Comparison of ENCODE assay signal across 1 cellular context in genomic region chr20:5156670-5157448, GRCh38.
TF ChIP-seq lines count a peak whose summit lies in the region.

No MANE protein-coding gene starts in this region.

TF ChIP-seq in HepG2, 621 proteins besides CTCF, POLR2A, EP300 and RAD21 (continued from another document and continues in another):
- TF ChIP-seq ZNF281 (CRISPR knock-in tag; IDR thresholded peaks at IDR 0.05; ENCODE audit: borderline replicate concordance): no peak; the same call in 1 of the 2 replicates
- no peak for TF ChIP-seq ZNF564 (CRISPR knock-in tag; IDR thresholded peaks at IDR 0.05)
- peak; percentile 10; the same call in 1 of the 2 replicates for TF ChIP-seq YEATS4 (CRISPR knock-in tag; IDR thresholded peaks at IDR 0.05; ENCODE audit: borderline replicate concordance)
- no peak for TF ChIP-seq ZNF333 (CRISPR knock-in tag; IDR thresholded peaks at IDR 0.05; ENCODE audit: borderline replicate concordance)
- TF ChIP-seq GFI1 (CRISPR knock-in tag; IDR thresholded peaks at IDR 0.05; ENCODE audit: borderline replicate concordance): no peak
- TF ChIP-seq ZNF614 (CRISPR knock-in tag; IDR thresholded peaks at IDR 0.05; ENCODE audit: borderline replicate concordance): peak; percentile 68
- TF ChIP-seq MATR3 (CRISPR knock-in tag; IDR thresholded peaks at IDR 0.05): no peak
- TF ChIP-seq GRHL1 (CRISPR knock-in tag; conservative IDR thresholded peaks at IDR 0.05): no peak
- TF ChIP-seq ZNF713 (CRISPR knock-in tag; IDR thresholded peaks at IDR 0.05): no peak
- no peak for TF ChIP-seq TFAP4 (IDR thresholded peaks at IDR 0.05; ENCODE audit: borderline replicate concordance, low read depth)
- TF ChIP-seq PRPF4 (IDR thresholded peaks at IDR 0.05; ENCODE audit: low read depth, low read length, poor library complexity, severe bottlenecking): no peak
- no peak for TF ChIP-seq TSC22D2 (CRISPR knock-in tag; IDR thresholded peaks at IDR 0.05; ENCODE audit: borderline replicate concordance)
- TF ChIP-seq ZNF543 (CRISPR knock-in tag; IDR thresholded peaks at IDR 0.05): no peak
- no peak for TF ChIP-seq ZNF607 (CRISPR knock-in tag; IDR thresholded peaks at IDR 0.05; ENCODE audit: borderline replicate concordance)
- no peak for TF ChIP-seq TRIM22 (IDR thresholded peaks at IDR 0.05)
- TF ChIP-seq MXD1 (CRISPR knock-in tag; IDR thresholded peaks at IDR 0.05): no peak
- no peak for TF ChIP-seq NFKB2 (CRISPR knock-in tag; IDR thresholded peaks at IDR 0.05; ENCODE audit: borderline replicate concordance)
- TF ChIP-seq HNF4G (IDR thresholded peaks at IDR 0.05; ENCODE audit: borderline replicate concordance, low read depth, low read length): peak; percentile 35; the same call in 1 of the 2 replicates
- peak; percentile 70; the same call in 1 of the 2 replicates for TF ChIP-seq HNF4G (CRISPR knock-in tag; IDR thresholded peaks at IDR 0.05; ENCODE audit: borderline replicate concordance, low read depth)
- TF ChIP-seq SIN3B (IDR thresholded peaks at IDR 0.05; ENCODE audit: low read length): no peak
- no peak for TF ChIP-seq MTERF4 (CRISPR knock-in tag; IDR thresholded peaks at IDR 0.05)
- TF ChIP-seq ETV5 (CRISPR knock-in tag; IDR thresholded peaks at IDR 0.05; ENCODE audit: borderline replicate concordance): peak; percentile 90; the same call in 1 of the 2 replicates
- no peak for TF ChIP-seq ZNF577 (CRISPR knock-in tag; IDR thresholded peaks at IDR 0.05; ENCODE audit: borderline replicate concordance, low read depth)
- TF ChIP-seq ZNF431 (CRISPR knock-in tag; IDR thresholded peaks at IDR 0.05; ENCODE audit: borderline replicate concordance, low read depth): no peak
- no peak for TF ChIP-seq ZNF282 (IDR thresholded peaks at IDR 0.05; ENCODE audit: partially characterized antibody)
- TF ChIP-seq ZNF704 (CRISPR knock-in tag; IDR thresholded peaks at IDR 0.05; ENCODE audit: borderline replicate concordance): no peak
- TF ChIP-seq FOXK2 (IDR thresholded peaks at IDR 0.05): no peak
- no peak for TF ChIP-seq RFX3 (CRISPR knock-in tag; IDR thresholded peaks at IDR 0.05)
- no peak for TF ChIP-seq ATM (IDR thresholded peaks at IDR 0.05; ENCODE audit: borderline replicate concordance)
- TF ChIP-seq PREB (CRISPR knock-in tag; IDR thresholded peaks at IDR 0.05): 0 out of 2 replicates have a peak, but pooled peaks have one; percentile 89
- TF ChIP-seq ARID4A (CRISPR knock-in tag; IDR thresholded peaks at IDR 0.05; ENCODE audit: borderline replicate concordance): peak; percentile 24; the same call in 1 of the 2 replicates
- no peak for TF ChIP-seq CBX2 (IDR thresholded peaks at IDR 0.05; ENCODE audit: low read depth, low read length)
- TF ChIP-seq CBX2 (CRISPR knock-in tag; IDR thresholded peaks at IDR 0.05; ENCODE audit: low read depth): no peak
- TF ChIP-seq TOE1 (CRISPR knock-in tag; IDR thresholded peaks at IDR 0.05): no peak
- no peak for TF ChIP-seq NCOA1 (CRISPR knock-in tag; IDR thresholded peaks at IDR 0.05)
- no peak for TF ChIP-seq NONO (IDR thresholded peaks at IDR 0.05)
- TF ChIP-seq NONO (CRISPR knock-in tag; conservative IDR thresholded peaks at IDR 0.05): no peak
- no peak for TF ChIP-seq ZFP91 (CRISPR knock-in tag; IDR thresholded peaks at IDR 0.05; ENCODE audit: borderline replicate concordance)
- TF ChIP-seq ZNF441 (CRISPR knock-in tag; IDR thresholded peaks at IDR 0.05; ENCODE audit: borderline replicate concordance): no peak
- TF ChIP-seq KDM2A (CRISPR knock-in tag; IDR thresholded peaks at IDR 0.05; ENCODE audit: borderline replicate concordance, low read depth): no peak
- TF ChIP-seq PRDM4 (CRISPR knock-in tag; IDR thresholded peaks at IDR 0.05; ENCODE audit: borderline replicate concordance): no peak
- no peak for TF ChIP-seq ZFP62 (CRISPR knock-in tag; IDR thresholded peaks at IDR 0.05)
